Comparison of ENCODE assay signal across 9 cellular contexts in the genomic region with DNA sequence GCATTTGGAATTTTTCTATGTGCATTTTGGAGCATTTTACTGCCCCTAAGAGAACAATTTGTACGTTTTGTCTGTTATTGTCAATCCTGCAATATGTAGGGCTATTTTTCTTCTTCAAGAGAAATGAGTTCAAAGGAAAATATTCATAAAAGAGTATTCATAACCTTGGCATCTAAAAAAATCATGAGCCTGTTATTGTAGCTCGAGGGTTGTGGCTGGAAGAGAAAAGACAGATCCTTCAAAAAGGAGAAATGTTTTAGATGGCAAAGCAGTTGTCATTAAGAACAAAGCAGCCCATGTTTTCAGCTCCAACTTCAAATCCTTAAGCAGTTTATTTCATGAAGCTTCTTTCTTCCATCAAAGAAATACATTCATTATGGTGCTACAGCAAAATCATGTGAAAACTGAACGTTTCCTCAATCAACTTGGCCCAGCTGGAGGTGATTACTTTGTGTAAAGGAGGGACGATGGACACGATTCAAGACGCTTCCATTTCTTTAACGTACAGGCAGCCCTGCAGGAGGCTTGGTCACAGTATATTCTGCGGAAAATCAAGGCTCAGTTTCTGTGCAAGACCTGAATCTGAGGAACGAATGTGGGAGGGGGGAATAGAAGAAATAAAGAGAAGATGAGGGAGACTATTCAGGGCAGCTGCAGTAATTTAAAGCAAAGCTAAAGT. TPM values are rescaled to one million over a fixed set of nuclear protein-coding genes. Genes with fewer than 3 reads are reported as not detected.
DNase-seq lines count a peak whose midpoint lies in the region; ATAC-seq, FAIRE-seq and TF ChIP-seq lines count a peak whose summit lies in the region.
"Had no signal": no experiment of that assay in that cellular context is flagged by ENCODE, and none has a peak within 500 bp of the region (broad histone marks: within the 10 kb centered on the region; RNA-seq: fewer than 3 reads in every experiment).

No MANE protein-coding gene starts in this region.

- no peak for TF ChIP-seq CTCF in SK-N-SH (IDR thresholded peaks at IDR 0.05)
- TF ChIP-seq CTCF in SU-DHL-6 (IDR thresholded peaks at IDR 0.05; ENCODE audit: insufficient read depth, low read length, poor library complexity, severe bottlenecking), result no peak
- no peak for TF ChIP-seq CTCF in D721Med (IDR thresholded peaks at IDR 0.05; ENCODE audit: insufficient read depth, missing control alignments)

- CTCF ChIA-PET in SK-N-SH (lab: Yijun Ruan, JAX), result interaction anchor here (0.6 to 5.9 kb wide), 5 partner anchors 9 to 502 kb away, joined by 3 to 43 read pairs (median 3); no protein-coding TSS in a partner anchor

- POLR2A ChIA-PET in SK-N-SH (lab: Yijun Ruan, JAX), result no interaction called here

- no peak for TF ChIP-seq RAD21 in SK-N-SH (IDR thresholded peaks at IDR 0.05; ENCODE audit: low read length)

- 81% methylated on average over 9 of the region's 9 CpGs for WGBS in SK-N-SH (ENCODE audit: low lambda C conversion rate)

- H3K4me3 ChIP-seq in SK-N-SH (ENCODE audit: low read depth in 2 of 2, low read length in 1 of 2), result no peak overlapping the region
- peak overlapping the region; percentile 41 for H3K4me3 ChIP-seq in SU-DHL-6 (ENCODE audit: insufficient read depth, low read length, poor library complexity, severe bottlenecking)
- no peak overlapping the region for H3K4me3 ChIP-seq in rectal smooth muscle tissue (ENCODE audit: low read length)
- H3K4me3 ChIP-seq: A549 had no signal

- H3K9ac ChIP-seq in SK-N-SH (no peak overlapping the region), SU-DHL-6 (ENCODE audit: low read length) (peak overlapping the region; percentile 65), rectal smooth muscle tissue (ENCODE audit: low read length) (no peak overlapping the region)

- DNase-seq in SK-N-SH, result no peak
- no peak for DNase-seq in D721Med (ENCODE audit: insufficient read length, low spot score)
- no peak for DNase-seq in NCI-H1092 (lab: John Stamatoyannopoulos, UW)
- DNase-seq in activated gamma-delta T cell (lab: John Stamatoyannopoulos, UW), result no peak

- H3K9me2 ChIP-seq in SK-N-SH (no peaks in the 10 kb centered on the region), SU-DHL-6 (replicated peaks; ENCODE audit: insufficient read depth, low read length) (no peaks in the 10 kb centered on the region)

- ATAC-seq in SK-N-SH treated with all-trans-retinoic acid at 6 μM for 48 hours (no peak), HG02759 (IDR thresholded peaks at IDR 0.05; ENCODE audit: unreplicated experiment) (peak; percentile 31)
- ATAC-seq: A549 had no signal

- H3K79me2 ChIP-seq in SK-N-SH (ENCODE audit: insufficient read depth) (no peaks in the 10 kb centered on the region), SU-DHL-6 (ENCODE audit: insufficient read depth, low read length) (no peaks in the 10 kb centered on the region)

- H2AFZ ChIP-seq in SK-N-SH (ENCODE audit: low read depth) (peak overlapping the region; percentile 12; the same call in 1 of the 2 replicates), SU-DHL-6 (ENCODE audit: low read depth, low read length, severe bottlenecking) (peak overlapping the region; percentile 45)

- no peaks in the 10 kb centered on the region for H3K27me3 ChIP-seq in SK-N-SH (ENCODE audit: insufficient read depth)
- no peaks in the 10 kb centered on the region for H3K27me3 ChIP-seq in SU-DHL-6 (ENCODE audit: low read length)
- H3K27me3 ChIP-seq in rectal smooth muscle tissue (ENCODE audit: control insufficient read depth, insufficient read depth, low read length), result no peaks in the 10 kb centered on the region

- FAIRE-seq in D721Med (lab: Jason Lieb, UNC), result no peak
- FAIRE-seq: A549 had no signal

- H3K4me1 ChIP-seq in SK-N-SH (ENCODE audit: control insufficient read depth in 1 of 2, insufficient read depth in 2 of 2, low read depth in 1 of 2, low read length in 1 of 2) (no peaks in the 10 kb centered on the region), rectal smooth muscle tissue (ENCODE audit: control insufficient read depth, insufficient read depth, low read length) (peaks cover 27% of the 10 kb centered on the region)

- no peak overlapping the region for H3K27ac ChIP-seq in SK-N-SH (ENCODE audit: low read depth in 2 of 2, low read length in 1 of 2)
- H3K27ac ChIP-seq in SU-DHL-6 (ENCODE audit: low read depth, low read length), result peak overlapping the region; percentile 99
- peak overlapping the region; percentile 91 for H3K27ac ChIP-seq in rectal smooth muscle tissue (ENCODE audit: low read depth, low read length)
- H3K27ac ChIP-seq: A549 had no signal

- H3K4me2 ChIP-seq in SK-N-SH, result no peak overlapping the region
- H3K4me2 ChIP-seq in SU-DHL-6 (ENCODE audit: low read depth, low read length, poor library complexity, severe bottlenecking), result peak overlapping the region; percentile 94
- H3K4me2 ChIP-seq: A549 had no signal

- TF ChIP-seq EP300 in SK-N-SH (IDR thresholded peaks at IDR 0.05; ENCODE audit: borderline replicate concordance in 1 of 2, low read depth in 1 of 2, low read length in 1 of 2), result no peak

- H3F3A ChIP-seq in SK-N-SH (replicated peaks; ENCODE audit: insufficient read depth), result no peaks in the 10 kb centered on the region
- H3F3A ChIP-seq in SU-DHL-6 (ENCODE audit: insufficient read depth), result peaks cover 44% of the 10 kb centered on the region

- H3K36me3 ChIP-seq in SK-N-SH (replicated peaks in 1 of 2; ENCODE audit: control insufficient read depth in 1 of 2, insufficient read depth in 2 of 2, low read length in 1 of 2), result no peaks in the 10 kb centered on the region
- no peaks in the 10 kb centered on the region for H3K36me3 ChIP-seq in SU-DHL-6 (ENCODE audit: low read length)
- peaks cover 2% of the 10 kb centered on the region for H3K36me3 ChIP-seq in rectal smooth muscle tissue (ENCODE audit: control insufficient read depth, insufficient read depth, low read length)

- H4K20me1 ChIP-seq in SK-N-SH (ENCODE audit: insufficient read depth) (no peaks in the 10 kb centered on the region), SU-DHL-6 (ENCODE audit: low read depth, low read length) (no peaks in the 10 kb centered on the region)

- H3K9me3 ChIP-seq in SK-N-SH, result no peaks in the 10 kb centered on the region
- no peaks in the 10 kb centered on the region for H3K9me3 ChIP-seq in SU-DHL-6 (ENCODE audit: insufficient read depth, low read length)
- H3K9me3 ChIP-seq: A549 had no signal

TF ChIP-seq in SK-N-SH, 30 proteins besides CTCF, POLR2A, EP300 and RAD21 (continues in another document):
- TF ChIP-seq MXI1 (IDR thresholded peaks at IDR 0.05; ENCODE audit: low read depth, low read length), result no peak
- TF ChIP-seq SMC3 (IDR thresholded peaks at IDR 0.05; ENCODE audit: low read depth, low read length), result no peak
- TF ChIP-seq TAF1 (IDR thresholded peaks at IDR 0.05; ENCODE audit: borderline replicate concordance, low read depth, low read length), result no peak
- TF ChIP-seq CHD2 (IDR thresholded peaks at IDR 0.05; ENCODE audit: low read length, partially characterized antibody), result no peak
- TF ChIP-seq, protein P1, sequence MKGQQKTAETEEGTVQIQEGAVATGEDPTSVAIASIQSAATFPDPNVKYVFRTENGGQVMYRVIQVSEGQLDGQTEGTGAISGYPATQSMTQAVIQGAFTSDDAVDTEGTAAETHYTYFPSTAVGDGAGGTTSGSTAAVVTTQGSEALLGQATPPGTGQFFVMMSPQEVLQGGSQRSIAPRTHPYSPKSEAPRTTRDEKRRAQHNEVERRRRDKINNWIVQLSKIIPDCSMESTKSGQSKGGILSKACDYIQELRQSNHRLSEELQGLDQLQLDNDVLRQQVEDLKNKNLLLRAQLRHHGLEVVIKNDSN (IDR thresholded peaks at IDR 0.05; ENCODE audit: borderline replicate concordance, low read depth), result no peak
- TF ChIP-seq JUND (IDR thresholded peaks at IDR 0.05), result no peak
- TF ChIP-seq FOSL2 (IDR thresholded peaks at IDR 0.05; ENCODE audit: borderline replicate concordance, low read depth), result no peak
- TF ChIP-seq YY1 (IDR thresholded peaks at IDR 0.05; ENCODE audit: low read depth), result no peak
- no peak for TF ChIP-seq RCOR1 (IDR thresholded peaks at IDR 0.05; ENCODE audit: low read length)
- no peak for TF ChIP-seq NRF1 (IDR thresholded peaks at IDR 0.05; ENCODE audit: low read depth, low read length)

TF ChIP-seq in SK-N-SH treated with all-trans-retinoic acid at 6 μM for 48 hours, 23 proteins besides CTCF, POLR2A, EP300 and RAD21 (continues in another document):
- TF ChIP-seq CREB5 (CRISPR knock-in tag; IDR thresholded peaks at IDR 0.05; ENCODE audit: low read depth), result no peak
- no peak for TF ChIP-seq CSRNP3 (CRISPR knock-in tag; IDR thresholded peaks at IDR 0.05)
- TF ChIP-seq ZFP3 (CRISPR knock-in tag; IDR thresholded peaks at IDR 0.05), result no peak
- TF ChIP-seq GLIS3 (CRISPR knock-in tag; IDR thresholded peaks at IDR 0.05), result no peak
- TF ChIP-seq TCF4 (CRISPR knock-in tag; IDR thresholded peaks at IDR 0.05; ENCODE audit: borderline replicate concordance), result no peak
- TF ChIP-seq ZNF565 (CRISPR knock-in tag; conservative IDR thresholded peaks at IDR 0.05; ENCODE audit: low read depth), result no peak
- no peak for TF ChIP-seq ZNF8 (CRISPR knock-in tag; IDR thresholded peaks at IDR 0.05)
- TF ChIP-seq CSDC2 (CRISPR knock-in tag; IDR thresholded peaks at IDR 0.05), result no peak

RNA-seq across cellular contexts. Expression of gene QPCT, which starts 31.4 kb away (rescaled TPM):
- 0.06 and 0.12 TPM in 2 replicates for polyA plus RNA-seq in SK-N-SH (2012; rRNA removed)
- 0.21 and 0.22 TPM in 2 replicates for polyA plus RNA-seq in SK-N-SH (2012; cell fraction: cytosol; rRNA removed)
- polyA plus RNA-seq in SK-N-SH (2012; cell fraction: nucleus; rRNA removed), result 0.09 and 0.36 TPM in 2 replicates

RNA-seq across cellular contexts. Expression of gene PRKD3, which starts 51.2 kb away (rescaled TPM):
- polyA plus RNA-seq in SK-N-SH (2012; rRNA removed), result 15.9 and 17.5 TPM in 2 replicates
- polyA plus RNA-seq in SK-N-SH (2012; cell fraction: cytosol; rRNA removed), result 20.5 and 20.9 TPM in 2 replicates
- polyA plus RNA-seq in SK-N-SH (2012; cell fraction: nucleus; rRNA removed), result 14.8 and 25.9 TPM in 2 replicates

Comparison
In these comparisons a context has a peak if more than half of its experiments do, and no peak if none do; other contexts are left out.
1. H3K27ac ChIP-seq: peak in SU-DHL-6 (single experiment) and rectal smooth muscle tissue (single experiment); none in SK-N-SH (0 of 2).